ENCODE assay signal across 1 cellular context in genomic region chr13:19635926-19636325, GRCh38.
A peak's percentile ranks its signal among the peaks of the same experiment; 100 is the strongest.
TF ChIP-seq lines count a peak whose summit lies in the region.

No MANE protein-coding gene starts in this region.

TF ChIP-seq in GM12878, 131 proteins besides CTCF, POLR2A, EP300 and RAD21:
- TF ChIP-seq MLLT1 (IDR thresholded peaks at IDR 0.05), result peak; percentile 57; the same call in 1 of the 2 replicates
